26 cellular contexts compared by ENCODE assay signal in the genomic region with DNA sequence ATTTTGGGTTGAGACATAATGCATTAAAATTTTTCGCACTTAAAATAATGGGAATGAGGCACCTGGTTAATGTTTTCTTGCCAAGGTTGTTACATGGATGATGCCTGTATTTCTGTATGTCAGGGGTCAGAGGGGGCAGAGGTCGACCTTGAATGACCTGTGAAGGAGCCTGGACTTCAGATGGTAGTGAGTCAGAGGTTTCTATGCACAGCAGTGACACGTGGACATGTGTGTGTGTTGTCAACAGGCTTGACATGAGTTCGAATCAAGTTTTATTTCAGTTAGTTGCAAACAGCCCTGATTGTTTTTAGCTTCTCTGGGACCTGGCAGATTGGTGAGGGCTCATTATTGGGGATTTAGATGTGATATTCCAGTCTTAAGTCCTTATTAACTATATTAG. TPM values are rescaled to one million over a fixed set of nuclear protein-coding genes. Genes with fewer than 3 reads are reported as not detected.
"Had no signal": no experiment of that assay in that cellular context is flagged by ENCODE, and none has a peak within 500 bp of the region (broad histone marks: within the 10 kb centered on the region; RNA-seq: fewer than 3 reads in every experiment).

No MANE protein-coding gene starts in this region.

- H3K9me3 ChIP-seq: SK-N-SH had no signal

- H3K9ac ChIP-seq: KMS-11, SK-N-SH had no signal

- ATAC-seq: Panc1, PC-3 had no signal

- H3K27ac ChIP-seq: KMS-11, RWPE1 had no signal

- DNase-seq: IMR-90; Kasumi-1; MM.1S; NCI-H1092 treated with DMSO at 0.1 percent for 48 hours; NCI-H1417 treated with DMSO at 0.1 percent for 48 hours; NCI-H146; NCI-H1694 treated with DMSO at 0.1 percent for 48 hours; NCI-H1930; NCI-H2081; NCI-H2107; NCI-H2227 treated with DMSO at 0.1 percent for 48 hours; NCI-H510A; NCI-H524 treated with DMSO at 0.1 percent for 48 hours; NCI-H69; NCI-H774; NK-92 treated with Interleukin-12 subunit alpha and Interleukin-12 subunit beta, amount 100 ng/mL, for 24 hours; PC-3; SHP77; SK-N-SH had no signal

- H3K4me2 ChIP-seq: KMS-11, SK-N-SH had no signal

RNA-seq across cellular contexts. Expression of gene IL5, which starts 3.6 kb away (rescaled TPM):
- total RNA-seq: HT-29, IMR-90, M059J, OCI-LY7, PC-3, SK-MEL-5 had no signal
- polyA plus RNA-seq: IMR-90, SK-N-SH had no signal
